ENCODE assay signal across 8 cellular contexts in genomic region chr15:40252438-40253178, GRCh38. TPM values are rescaled to one million over a fixed set of nuclear protein-coding genes. Genes with fewer than 3 reads are reported as not detected.
A peak's percentile ranks its signal among the peaks of the same experiment; 100 is the strongest.
DNase-seq lines count a peak whose midpoint lies in the region; ATAC-seq and TF ChIP-seq lines count a peak whose summit lies in the region.

No MANE protein-coding gene starts in this region.

- peak; percentile 35 for ATAC-seq in SK-N-SH treated with all-trans-retinoic acid at 6 μM for 48 hours
- peak; percentile 78 for ATAC-seq in esophagus mucosa
- ATAC-seq in HG03095 (IDR thresholded peaks at IDR 0.05; ENCODE audit: unreplicated experiment): no peak
- no peak for ATAC-seq in HG03571 (IDR thresholded peaks at IDR 0.05; ENCODE audit: unreplicated experiment)

- peaks cover 38% of the 10 kb centered on the region for H3K27me3 Mint-ChIP-seq in activated CD4-positive, alpha-beta T cell treated with anti-CD3 and anti-CD28 coated beads, Interleukin-2, amount 10 ng/mL, durations not matched to agents 24 days and 14 days

- intact Hi-C loops in activated CD4-positive, alpha-beta T cell treated with anti-CD3 and anti-CD28 coated beads, Interleukin-2, amount 10 ng/mL, durations not matched to agents 24 days and 14 days (cut with micrococcal nuclease): no loop called here

- H3K27me3 ChIP-seq in neural cell (ENCODE audit: insufficient read depth, low read depth, low read length): peaks cover 45% of the 10 kb centered on the region

- TF ChIP-seq EP300 in neural cell (conservative IDR thresholded peaks at IDR 0.05; ENCODE audit: poor library complexity, severe bottlenecking): no peak

- H3K9me3 Mint-ChIP-seq in activated CD4-positive, alpha-beta T cell treated with anti-CD3 and anti-CD28 coated beads, Interleukin-2, amount 10 ng/mL, durations not matched to agents 24 days and 14 days: no peaks in the 10 kb centered on the region

- H3K9ac ChIP-seq in neural cell (ENCODE audit: low read length): no peak overlapping the region

- no peaks in the 10 kb centered on the region for H4K20me1 ChIP-seq in neural cell (ENCODE audit: insufficient read depth)

- no peak overlapping the region for H3K27ac ChIP-seq in neural cell (ENCODE audit: low read length)

- H2AFZ ChIP-seq in neural cell (ENCODE audit: low read depth, low read length): no peak overlapping the region

- peaks cover 7% of the 10 kb centered on the region for H3K4me1 Mint-ChIP-seq in activated CD4-positive, alpha-beta T cell treated with anti-CD3 and anti-CD28 coated beads, Interleukin-2, amount 10 ng/mL, durations not matched to agents 24 days and 14 days

- no peaks in the 10 kb centered on the region for H3F3A ChIP-seq in neural cell (ENCODE audit: insufficient read depth, low read length, poor library complexity, severe bottlenecking)

- no peaks in the 10 kb centered on the region for H3K79me2 ChIP-seq in neural cell (replicated peaks; ENCODE audit: insufficient read depth, low read length)

- no peaks in the 10 kb centered on the region for H3K36me3 Mint-ChIP-seq in activated CD4-positive, alpha-beta T cell treated with anti-CD3 and anti-CD28 coated beads, Interleukin-2, amount 10 ng/mL, durations not matched to agents 24 days and 14 days (ENCODE audit: low read depth)

- peak; percentile 70 for DNase-seq in activated CD4-positive, alpha-beta T cell treated with anti-CD3 and anti-CD28 coated beads, Interleukin-2, amount 10 ng/mL, durations not matched to agents 24 days and 14 days
- no peak for DNase-seq in activated CD4-positive, alpha-beta T cell treated with anti-CD3 and anti-CD28 coated beads, Interleukin-2, amount 50 U/mL, for 4 hours
- DNase-seq in NAMALWA (ENCODE audit: low spot score): no peak

- peaks cover 3% of the 10 kb centered on the region for H3K36me3 ChIP-seq in neural cell (ENCODE audit: insufficient read depth, low read length)

- TF ChIP-seq RAD21 in neural cell (conservative IDR thresholded peaks at IDR 0.05): no peak

- H3K4me3 Mint-ChIP-seq in activated CD4-positive, alpha-beta T cell treated with anti-CD3 and anti-CD28 coated beads, Interleukin-2, amount 10 ng/mL, durations not matched to agents 24 days and 14 days: peak overlapping the region; percentile 82

- H3K4me3 ChIP-seq in neural cell (ENCODE audit: low read length): peak overlapping the region; percentile 54

- no peaks in the 10 kb centered on the region for H3K9me2 ChIP-seq in neural cell (ENCODE audit: insufficient read depth, low read length)

- no peaks in the 10 kb centered on the region for H3K9me3 ChIP-seq in neural cell (ENCODE audit: low read length)

- H3K4me2 ChIP-seq in neural cell (ENCODE audit: low read length): no peak overlapping the region

- no peak overlapping the region for H3K27ac Mint-ChIP-seq in activated CD4-positive, alpha-beta T cell treated with anti-CD3 and anti-CD28 coated beads, Interleukin-2, amount 10 ng/mL, durations not matched to agents 24 days and 14 days

- TF ChIP-seq CTCF in neural cell (IDR thresholded peaks at IDR 0.05; ENCODE audit: poor library complexity, severe bottlenecking): no peak

TF ChIP-seq in SK-N-SH treated with all-trans-retinoic acid at 6 μM for 48 hours, 23 proteins besides CTCF, POLR2A, EP300 and RAD21 (continues in another document):
- TF ChIP-seq PPARA (CRISPR knock-in tag; IDR thresholded peaks at IDR 0.05; ENCODE audit: borderline replicate concordance) (no peak), ARNTL (CRISPR knock-in tag; IDR thresholded peaks at IDR 0.05; ENCODE audit: borderline replicate concordance, low read depth) (no peak), CSRNP3 (CRISPR knock-in tag; IDR thresholded peaks at IDR 0.05) (no peak), ZFP30 (CRISPR knock-in tag; IDR thresholded peaks at IDR 0.05) (no peak), ISL1 (CRISPR knock-in tag; IDR thresholded peaks at IDR 0.05) (no peak), PATZ1 (CRISPR knock-in tag; IDR thresholded peaks at IDR 0.05; ENCODE audit: borderline replicate concordance) (no peak), BACH2 (CRISPR knock-in tag; IDR thresholded peaks at IDR 0.05; ENCODE audit: borderline replicate concordance) (no peak), TCF4 (CRISPR knock-in tag; IDR thresholded peaks at IDR 0.05; ENCODE audit: borderline replicate concordance) (no peak)

TF ChIP-seq in neural cell, 6 proteins besides CTCF, POLR2A, EP300 and RAD21:
- TF ChIP-seq TAF1 (IDR thresholded peaks at IDR 0.05; ENCODE audit: low read depth) (no peak), REST (IDR thresholded peaks at IDR 0.05; ENCODE audit: borderline replicate concordance) (no peak)
TF ChIP-seq in neural cell: peak in this region for 0.

RNA-seq across cellular contexts. Expression of gene PAK6, which starts 13.7 kb away (rescaled TPM):
- 0.33 and 0.54 TPM in 2 replicates for total RNA-seq in activated CD4-positive, alpha-beta T cell treated with anti-CD3 and anti-CD28 coated beads, Interleukin-2, amount 10 ng/mL, durations not matched to agents 24 days and 14 days
- 25.3 TPM for total RNA-seq in esophagus mucosa
- 32.4 and 38.9 TPM in 2 replicates for polyA plus RNA-seq in neural cell
- 40.3 and 57.7 TPM in 2 replicates for polyA minus RNA-seq in neural cell

RNA-seq across cellular contexts. Expression of gene ANKRD63, which starts 30.3 kb away (rescaled TPM):
- total RNA-seq in activated CD4-positive, alpha-beta T cell treated with anti-CD3 and anti-CD28 coated beads, Interleukin-2, amount 10 ng/mL, durations not matched to agents 24 days and 14 days: not detected in 2 replicates
- not detected for total RNA-seq in esophagus mucosa
- 2.1 TPM in 1 of 2 replicates, not detected in the other for polyA plus RNA-seq in neural cell
- not detected in 2 replicates for polyA minus RNA-seq in neural cell

RNA-seq across cellular contexts. Expression of gene PLCB2, which starts 55.1 kb away (rescaled TPM):
- total RNA-seq in activated CD4-positive, alpha-beta T cell treated with anti-CD3 and anti-CD28 coated beads, Interleukin-2, amount 10 ng/mL, durations not matched to agents 24 days and 14 days: 82.7 and 95.7 TPM in 2 replicates
- 4.2 TPM for total RNA-seq in esophagus mucosa
- 7.4 and 9.2 TPM in 2 replicates for polyA plus RNA-seq in neural cell
- polyA minus RNA-seq in neural cell: 3.2 and 4.1 TPM in 2 replicates

Comparison
In these comparisons a context has a peak if more than half of its experiments do, and no peak if none do; other contexts are left out.
1. ATAC-seq: peak in SK-N-SH treated with all-trans-retinoic acid at 6 μM for 48 hours (single experiment) and esophagus mucosa (single experiment); none in HG03095 (single experiment) and HG03571 (single experiment).
2. RNA of gene PAK6, which starts 13.7 kb away (total RNA-seq): 25.3 TPM in esophagus mucosa (single experiment); 0.33 to 0.54 TPM in activated CD4-positive, alpha-beta T cell treated with anti-CD3 and anti-CD28 coated beads, Interleukin-2, amount 10 ng/mL, durations not matched to agents 24 days and 14 days; every median in the first group is over 10 times any median in the second.
3. RNA of gene PLCB2, which starts 55.1 kb away (total RNA-seq): 82.7 to 95.7 TPM in activated CD4-positive, alpha-beta T cell treated with anti-CD3 and anti-CD28 coated beads, Interleukin-2, amount 10 ng/mL, durations not matched to agents 24 days and 14 days; 4.2 TPM in esophagus mucosa (single experiment); every median in the first group is over 10 times any median in the second.